Comparison of ENCODE assay signal across 24 cellular contexts in genomic region chr14:80629606-80630005, GRCh38.
"Had no signal": no experiment of that assay in that cellular context is flagged by ENCODE, and none has a peak within 500 bp of the region (broad histone marks: within the 10 kb centered on the region; RNA-seq: fewer than 3 reads in every experiment).

No MANE protein-coding gene starts in this region.

- H3K4me1 ChIP-seq: gastrocnemius medialis, left ventricle myocardium inferior, psoas muscle, right atrium auricular region, spleen, thyroid gland had no signal

- H3K27ac ChIP-seq: cardiac muscle cell, gastrocnemius medialis, left ventricle myocardium inferior, psoas muscle, right atrium auricular region, spleen, thyroid gland, VCaP had no signal

- H3K36me3 ChIP-seq: cardiac muscle cell, gastrocnemius medialis, left ventricle myocardium inferior, right atrium auricular region, spleen, thyroid gland had no signal

- DNase-seq: activated CD4-positive, alpha-beta T cell treated with anti-CD3 and anti-CD28 coated beads, Interleukin-2, amount 50 U/mL, for 1 hour; activated CD8-positive, alpha-beta T cell treated with anti-CD3 and anti-CD28 coated beads, Interleukin-2, amount 10 ng/mL, durations not matched to agents 7 days and 5 days; activated gamma-delta T cell treated with Interleukin-2 at 50 U/mL for 16 hours; aorta; effector CD4-positive, alpha-beta T cell; gastrocnemius medialis; hippocampal formation; left ventricle myocardium inferior; midbrain; natural killer cell; psoas muscle; spleen; stimulated activated CD4-positive, alpha-beta T cell treated with anti-CD3 and anti-CD28 coated beads, Interleukin-4, amount 100 ng/mL, for 4 hours; stimulated activated naive CD8-positive, alpha-beta T cell treated with anti-CD3 and anti-CD28 coated beads, Interleukin-15, Interleukin-2, amounts not matched to agents 100 U/mL and 50 U/mL, for 24 hours; substantia nigra; SW 1271; T-helper 17 cell; thyroid gland had no signal

- H3K27me3 ChIP-seq: cardiac muscle cell, gastrocnemius medialis, right atrium auricular region, spleen, thyroid gland had no signal

- H3K27ac Mint-ChIP-seq: activated CD8-positive, alpha-beta T cell treated with anti-CD3 and anti-CD28 coated beads, Interleukin-2, amount 10 ng/mL, durations not matched to agents 7 days and 5 days; activated naive CD4-positive, alpha-beta T cell treated with anti-CD3 and anti-CD28 coated beads, Interleukin-2, amount 50 U/mL, for 24 hours; dendritic cell treated with granulocyte-macrophage colony-stimulating factor and Interleukin-4, amounts not matched to agents 40 ng/mL and 50 ng/mL, for 4 days; natural killer cell; T-helper 17 cell had no signal

- H3K36me3 Mint-ChIP-seq: activated naive CD4-positive, alpha-beta T cell treated with anti-CD3 and anti-CD28 coated beads, Interleukin-2, amount 50 U/mL, for 24 hours had no signal

- H3K27me3 Mint-ChIP-seq: activated naive CD4-positive, alpha-beta T cell treated with anti-CD3 and anti-CD28 coated beads, Interleukin-2, amount 50 U/mL, for 24 hours; dendritic cell treated with granulocyte-macrophage colony-stimulating factor and Interleukin-4, amounts not matched to agents 40 ng/mL and 50 ng/mL, for 4 days; T-helper 17 cell had no signal

- H3K4me1 Mint-ChIP-seq: activated naive CD4-positive, alpha-beta T cell treated with anti-CD3 and anti-CD28 coated beads, Interleukin-2, amount 50 U/mL, for 24 hours; natural killer cell; T-helper 17 cell had no signal

- H3K4me3 ChIP-seq: cardiac muscle cell, gastrocnemius medialis, left ventricle myocardium inferior, psoas muscle, right atrium auricular region, spleen, thyroid gland had no signal

- ATAC-seq: activated CD4-positive, CD25-positive, alpha-beta regulatory T cell treated with anti-CD3 and anti-CD28 coated beads, Interleukin-2, amount 50 U/mL, for 24 hours; activated CD8-positive, alpha-beta T cell treated with anti-CD3 and anti-CD28 coated beads, Interleukin-2, amount 10 ng/mL, durations not matched to agents 7 days and 5 days; gastrocnemius medialis; natural killer cell; psoas muscle; stimulated activated naive CD8-positive, alpha-beta T cell treated with anti-CD3 and anti-CD28 coated beads, Interleukin-15, Interleukin-2, amounts not matched to agents 100 U/mL and 50 U/mL, for 24 hours; T-helper 17 cell had no signal

- H3K4me3 Mint-ChIP-seq: activated CD8-positive, alpha-beta T cell treated with anti-CD3 and anti-CD28 coated beads, Interleukin-2, amount 10 ng/mL, durations not matched to agents 7 days and 5 days; activated naive CD4-positive, alpha-beta T cell treated with anti-CD3 and anti-CD28 coated beads, Interleukin-2, amount 50 U/mL, for 24 hours; dendritic cell treated with granulocyte-macrophage colony-stimulating factor and Interleukin-4, amounts not matched to agents 40 ng/mL and 50 ng/mL, for 4 days; natural killer cell; T-helper 17 cell had no signal

- H3K9me3 ChIP-seq: gastrocnemius medialis, psoas muscle, right atrium auricular region, thyroid gland had no signal
